Comparison of ENCODE assay signal across 8 cellular contexts in genomic region chr19:3556978-3557460, GRCh38. TPM values are rescaled to one million over a fixed set of nuclear protein-coding genes. Genes with fewer than 3 reads are reported as not detected.
DNase-seq lines count a peak whose midpoint lies in the region; ATAC-seq and TF ChIP-seq lines count a peak whose summit lies in the region.

No MANE protein-coding gene starts in this region.

- no peak overlapping the region for H3K27ac ChIP-seq in GM23338 (ENCODE audit: low read depth)
- H3K27ac ChIP-seq in foreskin keratinocyte, result peak overlapping the region; percentile 9
- H3K27ac ChIP-seq in rectal smooth muscle tissue (ENCODE audit: low read depth, low read length), result no peak overlapping the region

- H3K4me3 Mint-ChIP-seq in GM23338, result peak overlapping the region; percentile 86
- peak overlapping the region; percentile 85 to 96 for H3K4me3 Mint-ChIP-seq in activated T-cell treated with anti-CD3 and anti-CD28 coated beads, Interleukin-2, amount 50 U/mL, for 72 hours

- peaks cover 18% of the 10 kb centered on the region for H3K27me3 Mint-ChIP-seq in GM23338 (ENCODE audit: insufficient read depth, low read depth, poor library complexity)
- H3K27me3 Mint-ChIP-seq in activated T-cell treated with anti-CD3 and anti-CD28 coated beads, Interleukin-2, amount 50 U/mL, for 72 hours (ENCODE audit: low read depth), result no peaks in the 10 kb centered on the region

- no peak overlapping the region; the same call in 1 of the 2 replicates for H3K27ac Mint-ChIP-seq in GM23338
- peak overlapping the region; percentile 56 for H3K27ac Mint-ChIP-seq in activated T-cell treated with anti-CD3 and anti-CD28 coated beads, Interleukin-2, amount 50 U/mL, for 72 hours

- H4K20me1 ChIP-seq in GM23338 (replicated peaks; ENCODE audit: insufficient read depth), result peaks cover 6% of the 10 kb centered on the region; the same call in 1 of the 2 replicates

- peak overlapping the region; percentile 66 for H3K9ac ChIP-seq in rectal smooth muscle tissue (ENCODE audit: low read length)

- no peak overlapping the region for H2AFZ ChIP-seq in GM23338

- H3K9me2 ChIP-seq in GM23338 (ENCODE audit: insufficient read depth), result no peaks in the 10 kb centered on the region

- H3K79me2 ChIP-seq in GM23338 (replicated peaks; ENCODE audit: insufficient read depth), result peaks cover 18% of the 10 kb centered on the region

- ATAC-seq in GM23338 (peak; percentile 28), foreskin keratinocyte (peak; percentile 47)
- peak; percentile 46 to 54 for ATAC-seq in activated T-cell treated with anti-CD3 and anti-CD28 coated beads, Interleukin-2, amount 50 U/mL, for 72 hours (replicated peaks in 1 of 2)

- H3K9me3 Mint-ChIP-seq in GM23338, result no peaks in the 10 kb centered on the region
- H3K9me3 Mint-ChIP-seq in activated T-cell treated with anti-CD3 and anti-CD28 coated beads, Interleukin-2, amount 50 U/mL, for 72 hours, result no peaks in the 10 kb centered on the region

- peak overlapping the region; percentile 86 for H3K4me2 ChIP-seq in GM23338

- peaks cover 7% of the 10 kb centered on the region for H3K4me1 Mint-ChIP-seq in GM23338
- H3K4me1 Mint-ChIP-seq in activated T-cell treated with anti-CD3 and anti-CD28 coated beads, Interleukin-2, amount 50 U/mL, for 72 hours (ENCODE audit: low read depth), result peaks cover 55% of the 10 kb centered on the region

- H3K36me3 Mint-ChIP-seq in GM23338 (ENCODE audit: low read depth), result no peaks in the 10 kb centered on the region; the same call in 2 of the 3 replicates
- peaks cover 0 to 2% of the 10 kb centered on the region in 2 donors for H3K36me3 Mint-ChIP-seq in activated T-cell treated with anti-CD3 and anti-CD28 coated beads, Interleukin-2, amount 50 U/mL, for 72 hours (ENCODE audit: insufficient read depth in 2 of 2)

- peaks cover 10% of the 10 kb centered on the region; the same call in 1 of the 2 replicates for H3K27me3 ChIP-seq in GM23338 (ENCODE audit: insufficient read depth)
- no peaks in the 10 kb centered on the region for H3K27me3 ChIP-seq in foreskin keratinocyte
- no peaks in the 10 kb centered on the region for H3K27me3 ChIP-seq in rectal smooth muscle tissue (ENCODE audit: control insufficient read depth, insufficient read depth, low read length)

- no peak; a peak in 1 of 4 replicates for TF ChIP-seq CTCF in GM23338 (conservative IDR thresholded peaks at IDR 0.05; ENCODE audit: low read depth in 2 of 2)
- TF ChIP-seq CTCF in foreskin keratinocyte (conservative IDR thresholded peaks at IDR 0.05), result peak; percentile 51

- peak overlapping the region; percentile 85 for H3K4me3 ChIP-seq in GM23338
- H3K4me3 ChIP-seq in rectal smooth muscle tissue (ENCODE audit: low read length), result peak overlapping the region; percentile 75

- H3F3A ChIP-seq in GM23338 (replicated peaks; ENCODE audit: low read depth), result no peaks in the 10 kb centered on the region

- H3K36me3 ChIP-seq in GM23338 (ENCODE audit: insufficient read depth), result no peaks in the 10 kb centered on the region
- H3K36me3 ChIP-seq in rectal smooth muscle tissue (ENCODE audit: control insufficient read depth, insufficient read depth, low read length), result no peaks in the 10 kb centered on the region

- DNase-seq in EH (ENCODE audit: low read depth) (peak; percentile 59), GM23338 (ENCODE audit: low spot score) (peak; percentile 51), NCI-H2171 treated with DMSO at 0.1 percent for 48 hours (lab: John Stamatoyannopoulos, UW) (peak; percentile 53), foreskin keratinocyte (no peak), NCI-H1048 (lab: John Stamatoyannopoulos, UW) (no peak), cerebellum (ENCODE audit: low spot score) (no peak)
- DNase-seq in activated T-cell treated with anti-CD3 and anti-CD28 coated beads, Interleukin-2, amount 50 U/mL, for 72 hours, result peak; percentile 74 to 80

- H3K4me1 ChIP-seq in GM23338 (ENCODE audit: insufficient read depth), result no peaks in the 10 kb centered on the region; the same call in 1 of the 2 replicates
- peaks cover 4% of the 10 kb centered on the region for H3K4me1 ChIP-seq in foreskin keratinocyte
- peaks cover 4% of the 10 kb centered on the region for H3K4me1 ChIP-seq in rectal smooth muscle tissue (ENCODE audit: control insufficient read depth, insufficient read depth, low read length)

TF ChIP-seq in GM23338, 12 proteins besides CTCF, POLR2A, EP300 and RAD21:
- peak; percentile 13 for TF ChIP-seq REST (IDR thresholded peaks at IDR 0.05; ENCODE audit: unreplicated experiment)
- TF ChIP-seq POLR2AphosphoS5 (IDR thresholded peaks at IDR 0.05; ENCODE audit: low read depth), result no peak

RNA-seq across cellular contexts. Expression of gene MFSD12, which starts 0.4 kb away (rescaled TPM):
- total RNA-seq in GM23338 (2014; rRNA removed; shearing (Covaris generic)), result 75.5 and 91.1 TPM in 2 replicates
- polyA plus RNA-seq in GM23338 (2016; fragmentation: Nextera tagmentation; extraction: Ambion mirVana) (35.3 and 36.1 TPM in 2 replicates), foreskin keratinocyte (56.0 and 62.9 TPM in 2 replicates)
- 10 to 100 TPM; 50.8 to 69.9 TPM for total RNA-seq in activated T-cell treated with anti-CD3 and anti-CD28 coated beads, Interleukin-2, amount 50 U/mL, for 72 hours
- total RNA-seq in foreskin keratinocyte (49.1 and 57.5 TPM in 2 replicates), cerebellum (30.4 TPM)

RNA-seq across cellular contexts. Expression of gene HMG20B, which starts 15.7 kb away (rescaled TPM):
- total RNA-seq in GM23338 (2014; rRNA removed; shearing (Covaris generic)), result 107 and 130 TPM in 2 replicates
- 74.1 and 77.8 TPM in 2 replicates for polyA plus RNA-seq in GM23338 (2016; fragmentation: Nextera tagmentation; extraction: Ambion mirVana)
- 10 to 100 TPM; 68.9 to 78.3 TPM for total RNA-seq in activated T-cell treated with anti-CD3 and anti-CD28 coated beads, Interleukin-2, amount 50 U/mL, for 72 hours
- total RNA-seq in foreskin keratinocyte, result 51.9 and 59.9 TPM in 2 replicates
- polyA plus RNA-seq in foreskin keratinocyte, result 72.2 and 77.7 TPM in 2 replicates
- total RNA-seq in cerebellum, result 15.4 TPM

RNA-seq across cellular contexts. Expression of gene TEKTIP1, which starts 18.0 kb away (rescaled TPM):
- total RNA-seq in GM23338 (2014; rRNA removed; shearing (Covaris generic)), result not detected in 2 replicates
- polyA plus RNA-seq in GM23338 (2016; fragmentation: Nextera tagmentation; extraction: Ambion mirVana), result 0.50 TPM in 1 of 2 replicates, not detected in the other
- 10 to 100 TPM in 1 of 2 donors, 1 to 10 TPM in 1; 4.6 to 10.7 TPM for total RNA-seq in activated T-cell treated with anti-CD3 and anti-CD28 coated beads, Interleukin-2, amount 50 U/mL, for 72 hours
- not detected in 2 replicates for total RNA-seq in foreskin keratinocyte
- not detected in 2 replicates for polyA plus RNA-seq in foreskin keratinocyte
- total RNA-seq in cerebellum, result 0.54 TPM

RNA-seq across cellular contexts. Expression of gene GIPC3, which starts 28.3 kb away (rescaled TPM):
- 0.59 and 1.6 TPM in 2 replicates for total RNA-seq in GM23338 (2014; rRNA removed; shearing (Covaris generic))
- polyA plus RNA-seq in GM23338 (2016; fragmentation: Nextera tagmentation; extraction: Ambion mirVana), result 0.26 and 0.48 TPM in 2 replicates
- 1 to 10 TPM in 1 of 2 donors, under 1 TPM in 1; 0.65 to 1.1 TPM for total RNA-seq in activated T-cell treated with anti-CD3 and anti-CD28 coated beads, Interleukin-2, amount 50 U/mL, for 72 hours
- total RNA-seq in foreskin keratinocyte, result not detected in 2 replicates
- 0.01 TPM in 1 of 2 replicates, not detected in the other for polyA plus RNA-seq in foreskin keratinocyte
- total RNA-seq in cerebellum, result 0.09 TPM

RNA-seq across cellular contexts. Expression of gene TBXA2R, which starts 49.7 kb away (rescaled TPM):
- total RNA-seq in GM23338 (2014; rRNA removed; shearing (Covaris generic)), result 0.73 and 0.82 TPM in 2 replicates
- polyA plus RNA-seq in GM23338 (2016; fragmentation: Nextera tagmentation; extraction: Ambion mirVana) (0.42 and 0.47 TPM in 2 replicates), foreskin keratinocyte (0.62 and 0.91 TPM in 2 replicates)
- total RNA-seq in activated T-cell treated with anti-CD3 and anti-CD28 coated beads, Interleukin-2, amount 50 U/mL, for 72 hours, result 1 to 10 TPM; 1.5 to 2.9 TPM
- total RNA-seq in foreskin keratinocyte (0.46 and 0.82 TPM in 2 replicates), cerebellum (0.45 TPM)

Comparison
In these comparisons a context has a peak if more than half of its experiments do, and no peak if none do; other contexts are left out.
1. DNase-seq: peak in EH (single experiment), GM23338 (single experiment), NCI-H2171 treated with DMSO at 0.1 percent for 48 hours (single experiment) and activated T-cell treated with anti-CD3 and anti-CD28 coated beads, Interleukin-2, amount 50 U/mL, for 72 hours (2 of 2); none in foreskin keratinocyte (0 of 2), NCI-H1048 (single experiment) and cerebellum (single experiment).
2. Peak in every context shown above with its lines, with median percentiles within 50 percentile points of each other: ATAC-seq.